ENCODE assay signal across 15 cellular contexts in the genomic region with DNA sequence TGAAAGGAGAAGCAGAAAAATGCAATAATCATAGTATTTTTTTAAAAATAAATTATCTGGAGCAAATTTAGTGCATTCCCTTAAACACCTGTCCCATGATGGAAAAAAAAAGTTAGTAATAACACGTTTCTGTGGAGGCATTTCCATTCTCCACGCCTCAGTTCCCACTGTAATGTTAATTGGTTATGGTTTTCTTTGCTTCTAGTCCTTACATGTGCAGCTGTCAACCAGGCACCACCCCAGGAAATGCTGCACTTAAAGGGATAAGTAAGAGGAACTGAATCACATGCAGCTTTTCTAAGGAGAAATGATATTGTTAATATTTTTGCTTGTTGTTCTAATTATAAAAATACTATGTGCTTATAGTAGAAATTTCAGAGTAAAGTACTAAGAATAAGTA.
A peak's percentile ranks its signal among the peaks of the same experiment; 100 is the strongest.
DNase-seq lines count a peak whose midpoint lies in the region; ATAC-seq and TF ChIP-seq lines count a peak whose summit lies in the region.
"Had no signal": no experiment of that assay in that cellular context is flagged by ENCODE, and none has a peak within 500 bp of the region (broad histone marks: within the 10 kb centered on the region; RNA-seq: fewer than 3 reads in every experiment).

No MANE protein-coding gene starts in this region.

- H3K27ac ChIP-seq in BLaER1: peak overlapping the region; percentile 16; the same call in 1 of the 2 replicates
- H3K27ac ChIP-seq in rectal smooth muscle tissue (ENCODE audit: low read depth, low read length): peak overlapping the region; percentile 89

- H3K9ac ChIP-seq in BLaER1: no peak overlapping the region
- no peak overlapping the region for H3K9ac ChIP-seq in rectal smooth muscle tissue (ENCODE audit: low read length)

- H3K36me3 ChIP-seq in BLaER1 (peaks cover 5% of the 10 kb centered on the region; the same call in 1 of the 2 replicates), rectal smooth muscle tissue (ENCODE audit: control insufficient read depth, insufficient read depth, low read length) (no peaks in the 10 kb centered on the region)

- H3K4me1 ChIP-seq in BLaER1: peaks cover 90% of the 10 kb centered on the region
- H3K4me1 ChIP-seq in rectal smooth muscle tissue (ENCODE audit: control insufficient read depth, insufficient read depth, low read length): peaks cover 52% of the 10 kb centered on the region

- TF ChIP-seq CTCF in NB4 (IDR thresholded peaks at IDR 0.05; ENCODE audit: low read depth, low read length): no peak
- TF ChIP-seq CTCF in epithelial cell of esophagus (IDR thresholded peaks at IDR 0.05; ENCODE audit: insufficient read depth, low read depth, low read length, missing control alignments): no peak

- ATAC-seq in HG02610 (IDR thresholded peaks at IDR 0.05; ENCODE audit: unreplicated experiment): no peak
- ATAC-seq: stimulated activated naive CD8-positive, alpha-beta T cell treated with anti-CD3 and anti-CD28 coated beads, Interleukin-15, Interleukin-2, amounts not matched to agents 100 U/mL and 50 U/mL, for 24 hours had no signal

- no peak for TF ChIP-seq POLR2A in NB4 (IDR thresholded peaks at IDR 0.05; ENCODE audit: extremely low read depth, insufficient read length)

- H3K9me3 ChIP-seq in BLaER1: peaks cover 13% of the 10 kb centered on the region

- H3K27me3 ChIP-seq in BLaER1: no peaks in the 10 kb centered on the region
- no peaks in the 10 kb centered on the region for H3K27me3 ChIP-seq in rectal smooth muscle tissue (ENCODE audit: control insufficient read depth, insufficient read depth, low read length)

- H4K20me1 ChIP-seq in BLaER1: no peaks in the 10 kb centered on the region

- DNase-seq in NB4 (ENCODE audit: low read depth) (peak; percentile 29), epithelial cell of esophagus (ENCODE audit: low read depth) (peak; percentile 78), NCI-H1930 (lab: John Stamatoyannopoulos, UW) (no peak), SIG-M5 treated with dmso at 0.1 percent for 504 hours (lab: John Stamatoyannopoulos, UW; ENCODE audit: unreplicated experiment) (no peak), activated T-cell treated with anti-CD3 and anti-CD28 coated beads for 4 hours (no peak)
- DNase-seq: activated CD4-positive, alpha-beta T cell treated with anti-CD3 and anti-CD28 coated beads, Interleukin-2, amount 50 U/mL, for 48 hours; GOT3; mesendoderm; NCI-H146; SIG-M5; stimulated activated CD4-positive, alpha-beta T cell treated with anti-CD3 and anti-CD28 coated beads, Interleukin-12 subunit alpha, Interleukin-12 subunit beta, amount 100 ng/mL, for 4 hours; stimulated activated naive CD8-positive, alpha-beta T cell treated with anti-CD3 and anti-CD28 coated beads, Interleukin-15, Interleukin-2, amounts not matched to agents 100 U/mL and 50 U/mL, for 24 hours had no signal

- H3K4me2 ChIP-seq in BLaER1: peak overlapping the region; percentile 57

- H3K4me3 ChIP-seq in BLaER1 (no peak overlapping the region), NB4 (ENCODE audit: low read depth, low read length) (no peak overlapping the region), epithelial cell of esophagus (ENCODE audit: low read length) (no peak overlapping the region), rectal smooth muscle tissue (ENCODE audit: low read length) (no peak overlapping the region)

Comparison
In these comparisons a context has a peak if more than half of its experiments do, and no peak if none do; other contexts are left out.
1. DNase-seq: peak in NB4 (single experiment) and epithelial cell of esophagus (single experiment); none in NCI-H1930 (0 of 2), SIG-M5 treated with dmso at 0.1 percent for 504 hours (single experiment) and activated T-cell treated with anti-CD3 and anti-CD28 coated beads for 4 hours (single experiment).